ENCODE assay signal across 9 cellular contexts in the genomic region with DNA sequence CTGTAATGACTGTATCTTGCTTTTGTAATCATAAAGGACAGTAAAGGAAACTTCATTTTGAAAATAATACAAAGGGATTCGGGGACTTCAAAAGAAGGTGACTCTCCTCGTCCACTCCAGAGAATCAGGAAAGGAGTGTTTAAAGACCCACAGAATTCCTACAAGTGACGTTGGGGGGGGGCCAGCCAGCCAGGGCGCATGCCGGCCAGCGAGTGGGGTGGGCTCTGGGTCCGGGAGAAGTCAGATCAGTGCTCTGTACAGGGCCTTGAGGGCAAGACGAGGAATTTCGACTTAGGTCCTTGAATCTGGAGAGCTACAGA. TPM values are rescaled to one million over a fixed set of nuclear protein-coding genes. Genes with fewer than 3 reads are reported as not detected.
A peak's percentile ranks its signal among the peaks of the same experiment; 100 is the strongest.
DNase-seq lines count a peak whose midpoint lies in the region; ATAC-seq and TF ChIP-seq lines count a peak whose summit lies in the region.
"Had no signal": no experiment of that assay in that cellular context is flagged by ENCODE, and none has a peak within 500 bp of the region (broad histone marks: within the 10 kb centered on the region; RNA-seq: fewer than 3 reads in every experiment).

No MANE protein-coding gene starts in this region.

- H3K4me1 ChIP-seq in GM23338 (ENCODE audit: insufficient read depth) (peaks cover 60% of the 10 kb centered on the region), iPS-18a (ENCODE audit: control insufficient read depth, low read depth, low read length) (peaks cover 37% of the 10 kb centered on the region), smooth muscle cell (ENCODE audit: low read depth) (peaks cover 10% of the 10 kb centered on the region)

- H3K4me3 ChIP-seq in GM23338 (peak overlapping the region; percentile 95), iPS-18a (ENCODE audit: low read length) (peak overlapping the region; percentile 57), smooth muscle cell (peak overlapping the region; percentile 85)

- no peaks in the 10 kb centered on the region for H3K9me3 ChIP-seq in iPS-18a (ENCODE audit: control insufficient read depth, low read depth, low read length)
- no peaks in the 10 kb centered on the region for H3K9me3 ChIP-seq in smooth muscle cell (replicated peaks; ENCODE audit: low read depth)

- WGBS in smooth muscle cell (ENCODE audit: low lambda C conversion rate): 10% methylated on average over 9 of the region's 9 CpGs

- peaks cover 19% of the 10 kb centered on the region for H3K27me3 Mint-ChIP-seq in GM23338 (ENCODE audit: insufficient read depth, low read depth, poor library complexity)
- H3K27me3 Mint-ChIP-seq in activated T-helper 2 cell treated with anti-CD3 and anti-CD28 coated beads, Interferon-gamma antibody, Interleukin-2, Interleukin-4, amounts not matched to agents 10 μg/mL and 5 μg/mL and 100 μg/mL, durations not matched to agents 14 hours and 24 hours and 36 hours (ENCODE audit: low read depth): peaks cover 32% of the 10 kb centered on the region

- H3K4me1 Mint-ChIP-seq in GM23338: peaks cover 66% of the 10 kb centered on the region
- peaks cover 23% of the 10 kb centered on the region for H3K4me1 Mint-ChIP-seq in activated T-helper 2 cell treated with anti-CD3 and anti-CD28 coated beads, Interferon-gamma antibody, Interleukin-2, Interleukin-4, amounts not matched to agents 10 μg/mL and 5 μg/mL and 100 μg/mL, durations not matched to agents 14 hours and 24 hours and 36 hours (ENCODE audit: low read depth)

- H3K9me3 Mint-ChIP-seq in GM23338: no peaks in the 10 kb centered on the region
- H3K9me3 Mint-ChIP-seq in activated T-helper 2 cell treated with anti-CD3 and anti-CD28 coated beads, Interferon-gamma antibody, Interleukin-2, Interleukin-4, amounts not matched to agents 10 μg/mL and 5 μg/mL and 100 μg/mL, durations not matched to agents 14 hours and 24 hours and 36 hours: no peaks in the 10 kb centered on the region

- H3K27me3 ChIP-seq in GM23338 (ENCODE audit: insufficient read depth): peaks cover 10% of the 10 kb centered on the region
- H3K27me3 ChIP-seq in iPS-18a (ENCODE audit: control insufficient read depth, insufficient read depth, low read length): peaks cover 36% of the 10 kb centered on the region
- H3K27me3 ChIP-seq in smooth muscle cell (ENCODE audit: low read depth): no peaks in the 10 kb centered on the region

- DNase-seq in GM23338 (ENCODE audit: low spot score) (no peak), smooth muscle cell (lab: John Stamatoyannopoulos, UW; ENCODE audit: unreplicated experiment) (no peak), SW 1271 (lab: John Stamatoyannopoulos, UW) (no peak), NCI-H345 treated with DMSO at 0.1 percent for 48 hours (lab: John Stamatoyannopoulos, UW; ENCODE audit: unreplicated experiment) (no peak)
- DNase-seq in activated T-helper 2 cell treated with anti-CD3 and anti-CD28 coated beads, Interferon-gamma antibody, Interleukin-2, Interleukin-4, amounts not matched to agents 10 μg/mL and 5 μg/mL and 100 μg/mL, durations not matched to agents 14 hours and 24 hours and 36 hours (ENCODE audit: low spot score): no peak

- intact Hi-C loops in activated T-helper 2 cell treated with anti-CD3 and anti-CD28 coated beads, Interferon-gamma antibody, Interleukin-2, Interleukin-4, amounts not matched to agents 10 μg/mL and 5 μg/mL and 100 μg/mL, durations not matched to agents 14 hours and 24 hours and 36 hours (cut with micrococcal nuclease): loop anchor here (1.0 to 10.0 kb wide), 2 partner anchors 31 to 214 kb away; no protein-coding TSS in a partner anchor

- H3K9me2 ChIP-seq in GM23338 (ENCODE audit: insufficient read depth): no peaks in the 10 kb centered on the region

- peak overlapping the region; percentile 83 for H3K4me3 Mint-ChIP-seq in GM23338
- peak overlapping the region; percentile 41 for H3K4me3 Mint-ChIP-seq in activated T-helper 2 cell treated with anti-CD3 and anti-CD28 coated beads, Interferon-gamma antibody, Interleukin-2, Interleukin-4, amounts not matched to agents 10 μg/mL and 5 μg/mL and 100 μg/mL, durations not matched to agents 14 hours and 24 hours and 36 hours (ENCODE audit: low read depth)

- H3K9ac ChIP-seq in iPS-18a (ENCODE audit: low read length): no peak overlapping the region
- peak overlapping the region; percentile 82 for H3K9ac ChIP-seq in smooth muscle cell (ENCODE audit: low read depth)

- H3K79me2 ChIP-seq in GM23338 (replicated peaks; ENCODE audit: insufficient read depth): peaks cover 36% of the 10 kb centered on the region
- peaks cover 34% of the 10 kb centered on the region for H3K79me2 ChIP-seq in smooth muscle cell (ENCODE audit: low read depth)

- no peak for TF ChIP-seq CTCF in GM23338 (conservative IDR thresholded peaks at IDR 0.05; ENCODE audit: low read depth in 2 of 2)
- no peak for TF ChIP-seq CTCF in smooth muscle cell (IDR thresholded peaks at IDR 0.05; ENCODE audit: borderline replicate concordance, insufficient read depth, poor library complexity, severe bottlenecking)

- peaks cover 18% of the 10 kb centered on the region for H3K36me3 Mint-ChIP-seq in GM23338 (ENCODE audit: low read depth)
- H3K36me3 Mint-ChIP-seq in activated T-helper 2 cell treated with anti-CD3 and anti-CD28 coated beads, Interferon-gamma antibody, Interleukin-2, Interleukin-4, amounts not matched to agents 10 μg/mL and 5 μg/mL and 100 μg/mL, durations not matched to agents 14 hours and 24 hours and 36 hours (ENCODE audit: low read depth): no peaks in the 10 kb centered on the region

- peak overlapping the region; percentile 95 for H3K27ac ChIP-seq in GM23338 (ENCODE audit: low read depth)
- no peak overlapping the region for H3K27ac ChIP-seq in iPS-18a (ENCODE audit: low read length)
- H3K27ac ChIP-seq in smooth muscle cell (ENCODE audit: low read depth): peak overlapping the region; percentile 89

- H2AFZ ChIP-seq in GM23338 (no peak overlapping the region), smooth muscle cell (ENCODE audit: low read depth) (peak overlapping the region; percentile 83)

- peaks cover 3% of the 10 kb centered on the region; the same call in 1 of the 2 replicates for H3K36me3 ChIP-seq in GM23338 (ENCODE audit: insufficient read depth)
- no peaks in the 10 kb centered on the region for H3K36me3 ChIP-seq in iPS-18a (ENCODE audit: control insufficient read depth, low read depth, low read length)
- H3K36me3 ChIP-seq in smooth muscle cell (ENCODE audit: low read depth): no peaks in the 10 kb centered on the region

- peaks cover 3% of the 10 kb centered on the region; the same call in 1 of the 2 replicates for H4K20me1 ChIP-seq in GM23338 (replicated peaks; ENCODE audit: insufficient read depth)
- peaks cover 28% of the 10 kb centered on the region for H4K20me1 ChIP-seq in smooth muscle cell (ENCODE audit: low read depth)

- peaks cover 21% of the 10 kb centered on the region for H3F3A ChIP-seq in GM23338 (replicated peaks; ENCODE audit: low read depth)
- peaks cover 8% of the 10 kb centered on the region for H3F3A ChIP-seq in smooth muscle cell (ENCODE audit: low read depth)

- peak overlapping the region; percentile 62; the same call in 1 of the 2 replicates for H3K27ac Mint-ChIP-seq in GM23338
- no peak overlapping the region for H3K27ac Mint-ChIP-seq in activated T-helper 2 cell treated with anti-CD3 and anti-CD28 coated beads, Interferon-gamma antibody, Interleukin-2, Interleukin-4, amounts not matched to agents 10 μg/mL and 5 μg/mL and 100 μg/mL, durations not matched to agents 14 hours and 24 hours and 36 hours

- no peak for ATAC-seq in GM23338
- ATAC-seq in HG02571 (IDR thresholded peaks at IDR 0.05; ENCODE audit: unreplicated experiment): no peak
- ATAC-seq in GM19328 (IDR thresholded peaks at IDR 0.05; ENCODE audit: unreplicated experiment): no peak

- peak overlapping the region; percentile 86 for H3K4me2 ChIP-seq in GM23338
- H3K4me2 ChIP-seq in smooth muscle cell: peak overlapping the region; percentile 96

TF ChIP-seq in GM23338, 12 proteins besides CTCF, POLR2A, EP300 and RAD21 (continues in another document):
- TF ChIP-seq, protein P1, sequence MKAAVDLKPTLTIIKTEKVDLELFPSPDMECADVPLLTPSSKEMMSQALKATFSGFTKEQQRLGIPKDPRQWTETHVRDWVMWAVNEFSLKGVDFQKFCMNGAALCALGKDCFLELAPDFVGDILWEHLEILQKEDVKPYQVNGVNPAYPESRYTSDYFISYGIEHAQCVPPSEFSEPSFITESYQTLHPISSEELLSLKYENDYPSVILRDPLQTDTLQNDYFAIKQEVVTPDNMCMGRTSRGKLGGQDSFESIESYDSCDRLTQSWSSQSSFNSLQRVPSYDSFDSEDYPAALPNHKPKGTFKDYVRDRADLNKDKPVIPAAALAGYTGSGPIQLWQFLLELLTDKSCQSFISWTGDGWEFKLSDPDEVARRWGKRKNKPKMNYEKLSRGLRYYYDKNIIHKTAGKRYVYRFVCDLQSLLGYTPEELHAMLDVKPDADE (IDR thresholded peaks at IDR 0.05): no peak
- no peak for TF ChIP-seq ZNF331 (CRISPR knock-in tag; IDR thresholded peaks at IDR 0.05; ENCODE audit: low read depth)
- TF ChIP-seq EZH2 (IDR thresholded peaks at IDR 0.05; ENCODE audit: low read depth, unreplicated experiment): no peak
- TF ChIP-seq CREB1 (CRISPR knock-in tag; IDR thresholded peaks at IDR 0.05; ENCODE audit: low read depth): no peak
- TF ChIP-seq NANOG (IDR thresholded peaks at IDR 0.05; ENCODE audit: borderline replicate concordance): no peak

RNA-seq across cellular contexts. Expression of a gene that starts 1.0 kb away (rescaled TPM):
- 222 and 227 TPM in 2 replicates for total RNA-seq in GM23338 (2014; rRNA removed; shearing (Covaris generic))
- polyA plus RNA-seq in GM23338 (2016; fragmentation: Nextera tagmentation; extraction: Ambion mirVana) (250 and 251 TPM in 2 replicates), smooth muscle cell (144 and 236 TPM in 2 replicates)
- 24.8 and 26.4 TPM in 2 replicates for total RNA-seq in activated T-helper 2 cell treated with anti-CD3 and anti-CD28 coated beads, Interferon-gamma antibody, Interleukin-2, Interleukin-4, amounts not matched to agents 10 μg/mL and 5 μg/mL and 100 μg/mL, durations not matched to agents 14 hours and 24 hours and 36 hours
- 153 and 207 TPM in 2 replicates for total RNA-seq in smooth muscle cell
- total RNA-seq: OCI-LY7 had no signal
